1 cellular context compared by ENCODE assay signal in the genomic region with DNA sequence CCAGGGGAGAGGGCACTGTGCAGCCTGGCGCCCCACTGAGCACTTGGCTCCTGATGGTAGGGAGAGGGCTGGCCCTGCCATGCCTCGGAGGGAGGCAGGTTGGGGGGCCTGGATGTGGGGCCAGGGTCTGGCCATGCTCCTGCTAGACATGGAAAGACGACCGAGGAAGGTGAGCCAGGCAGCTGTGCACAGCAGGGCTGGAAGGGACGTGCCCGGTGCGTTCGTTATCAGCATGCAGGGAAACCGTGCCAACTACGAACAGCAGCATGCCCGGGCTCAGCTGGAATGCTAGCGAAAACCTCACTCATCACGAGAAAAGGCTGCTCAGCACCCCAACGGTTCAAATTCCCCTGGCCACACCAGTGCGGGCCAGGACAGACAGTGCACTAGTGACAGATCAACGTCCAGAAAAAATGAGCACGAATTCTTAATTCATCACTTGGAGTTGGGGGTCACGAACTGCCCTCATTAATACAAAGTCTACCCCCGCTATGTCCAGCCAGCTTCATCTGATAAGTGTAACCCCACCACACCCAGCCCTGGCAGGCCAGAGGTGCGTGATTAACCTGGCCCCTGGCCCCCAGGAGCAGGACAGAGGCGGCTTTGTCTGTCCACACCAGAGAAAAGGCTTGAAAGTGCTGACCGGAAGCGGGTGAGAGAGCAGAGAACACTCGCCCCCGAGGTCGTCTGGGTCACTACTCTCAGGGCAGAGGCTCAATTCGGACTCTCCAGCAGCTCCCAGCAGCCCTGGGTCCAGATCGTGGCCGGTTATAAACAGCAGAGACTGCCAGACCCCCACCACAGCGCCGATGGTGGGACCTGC.
TF ChIP-seq lines count a peak whose summit lies in the region.

No MANE protein-coding gene starts in this region.

TF ChIP-seq in HepG2, 621 proteins besides CTCF, POLR2A, EP300 and RAD21 (continued from another document and continues in another):
- TF ChIP-seq, protein P1, sequence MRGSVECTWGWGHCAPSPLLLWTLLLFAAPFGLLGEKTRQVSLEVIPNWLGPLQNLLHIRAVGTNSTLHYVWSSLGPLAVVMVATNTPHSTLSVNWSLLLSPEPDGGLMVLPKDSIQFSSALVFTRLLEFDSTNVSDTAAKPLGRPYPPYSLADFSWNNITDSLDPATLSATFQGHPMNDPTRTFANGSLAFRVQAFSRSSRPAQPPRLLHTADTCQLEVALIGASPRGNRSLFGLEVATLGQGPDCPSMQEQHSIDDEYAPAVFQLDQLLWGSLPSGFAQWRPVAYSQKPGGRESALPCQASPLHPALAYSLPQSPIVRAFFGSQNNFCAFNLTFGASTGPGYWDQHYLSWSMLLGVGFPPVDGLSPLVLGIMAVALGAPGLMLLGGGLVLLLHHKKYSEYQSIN (CRISPR knock-in tag; IDR thresholded peaks at IDR 0.05; ENCODE audit: borderline replicate concordance): no peak
- TF ChIP-seq SRY (CRISPR knock-in tag; IDR thresholded peaks at IDR 0.05) (no peak), RFX3 (CRISPR knock-in tag; IDR thresholded peaks at IDR 0.05) (no peak), ZNF850 (CRISPR knock-in tag; conservative IDR thresholded peaks at IDR 0.05) (no peak), PHB2 (IDR thresholded peaks at IDR 0.05; ENCODE audit: partially characterized antibody) (no peak), ZNF225 (CRISPR knock-in tag; IDR thresholded peaks at IDR 0.05) (no peak; the same call in 1 of the 2 replicates), ZNF44 (CRISPR knock-in tag; IDR thresholded peaks at IDR 0.05) (no peak), ONECUT2 (CRISPR knock-in tag; IDR thresholded peaks at IDR 0.05) (no peak), SAFB2 (CRISPR knock-in tag; IDR thresholded peaks at IDR 0.05; ENCODE audit: borderline replicate concordance, low read depth) (no peak), ZNF446 (CRISPR knock-in tag; IDR thresholded peaks at IDR 0.05) (no peak), TBX2 (CRISPR knock-in tag; IDR thresholded peaks at IDR 0.05; ENCODE audit: borderline replicate concordance) (peak; percentile 95), ZNF549 (CRISPR knock-in tag; IDR thresholded peaks at IDR 0.05) (no peak), ZNF605 (CRISPR knock-in tag; IDR thresholded peaks at IDR 0.05) (no peak; the same call in 1 of the 2 replicates), ZNF441 (CRISPR knock-in tag; IDR thresholded peaks at IDR 0.05; ENCODE audit: borderline replicate concordance) (no peak), TBL1XR1 (IDR thresholded peaks at IDR 0.05; ENCODE audit: borderline replicate concordance, low read length, partially characterized antibody) (peak; percentile 35), PRMT3 (CRISPR knock-in tag; IDR thresholded peaks at IDR 0.05; ENCODE audit: borderline replicate concordance, low read depth) (no peak), PLRG1 (conservative IDR thresholded peaks at IDR 0.05) (no peak), HMG20A (CRISPR knock-in tag; IDR thresholded peaks at IDR 0.05; ENCODE audit: borderline replicate concordance) (peak; percentile 75), ZKSCAN1 (IDR thresholded peaks at IDR 0.05; ENCODE audit: low read length) (no peak)
- TF ChIP-seq, protein P2, sequence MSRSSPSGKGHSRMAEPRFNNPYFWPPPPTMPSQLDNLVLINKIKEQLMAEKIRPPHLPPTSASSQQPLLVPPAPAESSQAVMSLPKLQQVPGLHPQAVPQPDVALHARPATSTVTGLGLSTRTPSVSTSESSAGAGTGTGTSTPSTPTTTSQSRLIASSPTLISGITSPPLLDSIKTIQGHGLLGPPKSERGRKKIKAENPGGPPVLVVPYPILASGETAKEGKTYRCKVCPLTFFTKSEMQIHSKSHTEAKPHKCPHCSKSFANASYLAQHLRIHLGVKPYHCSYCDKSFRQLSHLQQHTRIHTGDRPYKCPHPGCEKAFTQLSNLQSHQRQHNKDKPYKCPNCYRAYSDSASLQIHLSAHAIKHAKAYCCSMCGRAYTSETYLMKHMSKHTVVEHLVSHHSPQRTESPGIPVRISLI (CRISPR knock-in tag; IDR thresholded peaks at IDR 0.05; ENCODE audit: borderline replicate concordance): peak; percentile 56; the same call in 1 of the 2 replicates
- TF ChIP-seq, protein P3, sequence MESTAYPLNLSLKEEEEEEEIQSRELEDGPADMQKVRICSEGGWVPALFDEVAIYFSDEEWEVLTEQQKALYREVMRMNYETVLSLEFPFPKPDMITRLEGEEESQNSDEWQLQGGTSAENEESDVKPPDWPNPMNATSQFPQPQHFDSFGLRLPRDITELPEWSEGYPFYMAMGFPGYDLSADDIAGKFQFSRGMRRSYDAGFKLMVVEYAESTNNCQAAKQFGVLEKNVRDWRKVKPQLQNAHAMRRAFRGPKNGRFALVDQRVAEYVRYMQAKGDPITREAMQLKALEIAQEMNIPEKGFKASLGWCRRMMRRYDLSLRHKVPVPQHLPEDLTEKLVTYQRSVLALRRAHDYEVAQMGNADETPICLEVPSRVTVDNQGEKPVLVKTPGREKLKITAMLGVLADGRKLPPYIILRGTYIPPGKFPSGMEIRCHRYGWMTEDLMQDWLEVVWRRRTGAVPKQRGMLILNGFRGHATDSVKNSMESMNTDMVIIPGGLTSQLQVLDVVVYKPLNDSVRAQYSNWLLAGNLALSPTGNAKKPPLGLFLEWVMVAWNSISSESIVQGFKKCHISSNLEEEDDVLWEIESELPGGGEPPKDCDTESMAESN (CRISPR knock-in tag; conservative IDR thresholded peaks at IDR 0.05): peak; percentile 86; the same call in 1 of the 2 replicates
- TF ChIP-seq, protein P4, sequence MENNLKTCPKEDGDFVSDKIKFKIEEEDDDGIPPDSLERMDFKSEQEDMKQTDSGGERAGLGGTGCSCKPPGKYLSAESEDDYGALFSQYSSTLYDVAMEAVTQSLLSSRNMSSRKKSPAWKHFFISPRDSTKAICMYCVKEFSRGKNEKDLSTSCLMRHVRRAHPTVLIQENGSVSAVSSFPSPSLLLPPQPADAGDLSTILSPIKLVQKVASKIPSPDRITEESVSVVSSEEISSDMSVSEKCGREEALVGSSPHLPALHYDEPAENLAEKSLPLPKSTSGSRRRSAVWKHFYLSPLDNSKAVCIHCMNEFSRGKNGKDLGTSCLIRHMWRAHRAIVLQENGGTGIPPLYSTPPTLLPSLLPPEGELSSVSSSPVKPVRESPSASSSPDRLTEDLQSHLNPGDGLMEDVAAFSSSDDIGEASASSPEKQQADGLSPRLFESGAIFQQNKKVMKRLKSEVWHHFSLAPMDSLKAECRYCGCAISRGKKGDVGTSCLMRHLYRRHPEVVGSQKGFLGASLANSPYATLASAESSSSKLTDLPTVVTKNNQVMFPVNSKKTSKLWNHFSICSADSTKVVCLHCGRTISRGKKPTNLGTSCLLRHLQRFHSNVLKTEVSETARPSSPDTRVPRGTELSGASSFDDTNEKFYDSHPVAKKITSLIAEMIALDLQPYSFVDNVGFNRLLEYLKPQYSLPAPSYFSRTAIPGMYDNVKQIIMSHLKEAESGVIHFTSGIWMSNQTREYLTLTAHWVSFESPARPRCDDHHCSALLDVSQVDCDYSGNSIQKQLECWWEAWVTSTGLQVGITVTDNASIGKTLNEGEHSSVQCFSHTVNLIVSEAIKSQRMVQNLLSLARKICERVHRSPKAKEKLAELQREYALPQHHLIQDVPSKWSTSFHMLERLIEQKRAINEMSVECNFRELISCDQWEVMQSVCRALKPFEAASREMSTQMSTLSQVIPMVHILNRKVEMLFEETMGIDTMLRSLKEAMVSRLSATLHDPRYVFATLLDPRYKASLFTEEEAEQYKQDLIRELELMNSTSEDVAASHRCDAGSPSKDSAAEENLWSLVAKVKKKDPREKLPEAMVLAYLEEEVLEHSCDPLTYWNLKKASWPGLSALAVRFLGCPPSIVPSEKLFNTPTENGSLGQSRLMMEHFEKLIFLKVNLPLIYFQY (CRISPR knock-in tag; IDR thresholded peaks at IDR 0.05; ENCODE audit: borderline replicate concordance): peak; percentile 86
- TF ChIP-seq, protein P5, sequence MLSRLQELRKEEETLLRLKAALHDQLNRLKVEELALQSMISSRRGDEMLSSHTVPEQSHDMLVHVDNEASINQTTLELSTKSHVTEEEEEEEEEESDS (CRISPR knock-in tag; IDR thresholded peaks at IDR 0.05; ENCODE audit: borderline replicate concordance): 0 out of 2 replicates have a peak, but pooled peaks have one; percentile 53
- TF ChIP-seq, protein P6, sequence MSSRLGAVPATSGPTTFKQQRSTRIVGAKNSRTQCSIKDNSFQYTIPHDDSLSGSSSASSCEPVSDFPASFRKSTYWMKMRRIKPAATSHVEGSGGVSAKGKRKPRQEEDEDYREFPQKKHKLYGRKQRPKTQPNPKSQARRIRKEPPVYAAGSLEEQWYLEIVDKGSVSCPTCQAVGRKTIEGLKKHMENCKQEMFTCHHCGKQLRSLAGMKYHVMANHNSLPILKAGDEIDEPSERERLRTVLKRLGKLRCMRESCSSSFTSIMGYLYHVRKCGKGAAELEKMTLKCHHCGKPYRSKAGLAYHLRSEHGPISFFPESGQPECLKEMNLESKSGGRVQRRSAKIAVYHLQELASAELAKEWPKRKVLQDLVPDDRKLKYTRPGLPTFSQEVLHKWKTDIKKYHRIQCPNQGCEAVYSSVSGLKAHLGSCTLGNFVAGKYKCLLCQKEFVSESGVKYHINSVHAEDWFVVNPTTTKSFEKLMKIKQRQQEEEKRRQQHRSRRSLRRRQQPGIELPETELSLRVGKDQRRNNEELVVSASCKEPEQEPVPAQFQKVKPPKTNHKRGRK (CRISPR knock-in tag; IDR thresholded peaks at IDR 0.05): no peak
- TF ChIP-seq, protein P7, sequence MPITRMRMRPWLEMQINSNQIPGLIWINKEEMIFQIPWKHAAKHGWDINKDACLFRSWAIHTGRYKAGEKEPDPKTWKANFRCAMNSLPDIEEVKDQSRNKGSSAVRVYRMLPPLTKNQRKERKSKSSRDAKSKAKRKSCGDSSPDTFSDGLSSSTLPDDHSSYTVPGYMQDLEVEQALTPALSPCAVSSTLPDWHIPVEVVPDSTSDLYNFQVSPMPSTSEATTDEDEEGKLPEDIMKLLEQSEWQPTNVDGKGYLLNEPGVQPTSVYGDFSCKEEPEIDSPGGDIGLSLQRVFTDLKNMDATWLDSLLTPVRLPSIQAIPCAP (CRISPR knock-in tag; IDR thresholded peaks at IDR 0.05; ENCODE audit: low read depth): no peak
- TF ChIP-seq, protein P8, sequence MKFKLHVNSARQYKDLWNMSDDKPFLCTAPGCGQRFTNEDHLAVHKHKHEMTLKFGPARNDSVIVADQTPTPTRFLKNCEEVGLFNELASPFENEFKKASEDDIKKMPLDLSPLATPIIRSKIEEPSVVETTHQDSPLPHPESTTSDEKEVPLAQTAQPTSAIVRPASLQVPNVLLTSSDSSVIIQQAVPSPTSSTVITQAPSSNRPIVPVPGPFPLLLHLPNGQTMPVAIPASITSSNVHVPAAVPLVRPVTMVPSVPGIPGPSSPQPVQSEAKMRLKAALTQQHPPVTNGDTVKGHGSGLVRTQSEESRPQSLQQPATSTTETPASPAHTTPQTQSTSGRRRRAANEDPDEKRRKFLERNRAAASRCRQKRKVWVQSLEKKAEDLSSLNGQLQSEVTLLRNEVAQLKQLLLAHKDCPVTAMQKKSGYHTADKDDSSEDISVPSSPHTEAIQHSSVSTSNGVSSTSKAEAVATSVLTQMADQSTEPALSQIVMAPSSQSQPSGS (CRISPR knock-in tag; IDR thresholded peaks at IDR 0.05): no peak
- TF ChIP-seq, protein P9, sequence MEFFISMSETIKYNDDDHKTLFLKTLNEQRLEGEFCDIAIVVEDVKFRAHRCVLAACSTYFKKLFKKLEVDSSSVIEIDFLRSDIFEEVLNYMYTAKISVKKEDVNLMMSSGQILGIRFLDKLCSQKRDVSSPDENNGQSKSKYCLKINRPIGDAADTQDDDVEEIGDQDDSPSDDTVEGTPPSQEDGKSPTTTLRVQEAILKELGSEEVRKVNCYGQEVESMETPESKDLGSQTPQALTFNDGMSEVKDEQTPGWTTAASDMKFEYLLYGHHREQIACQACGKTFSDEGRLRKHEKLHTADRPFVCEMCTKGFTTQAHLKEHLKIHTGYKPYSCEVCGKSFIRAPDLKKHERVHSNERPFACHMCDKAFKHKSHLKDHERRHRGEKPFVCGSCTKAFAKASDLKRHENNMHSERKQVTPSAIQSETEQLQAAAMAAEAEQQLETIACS (CRISPR knock-in tag; IDR thresholded peaks at IDR 0.05): no peak
- TF ChIP-seq, protein P10, sequence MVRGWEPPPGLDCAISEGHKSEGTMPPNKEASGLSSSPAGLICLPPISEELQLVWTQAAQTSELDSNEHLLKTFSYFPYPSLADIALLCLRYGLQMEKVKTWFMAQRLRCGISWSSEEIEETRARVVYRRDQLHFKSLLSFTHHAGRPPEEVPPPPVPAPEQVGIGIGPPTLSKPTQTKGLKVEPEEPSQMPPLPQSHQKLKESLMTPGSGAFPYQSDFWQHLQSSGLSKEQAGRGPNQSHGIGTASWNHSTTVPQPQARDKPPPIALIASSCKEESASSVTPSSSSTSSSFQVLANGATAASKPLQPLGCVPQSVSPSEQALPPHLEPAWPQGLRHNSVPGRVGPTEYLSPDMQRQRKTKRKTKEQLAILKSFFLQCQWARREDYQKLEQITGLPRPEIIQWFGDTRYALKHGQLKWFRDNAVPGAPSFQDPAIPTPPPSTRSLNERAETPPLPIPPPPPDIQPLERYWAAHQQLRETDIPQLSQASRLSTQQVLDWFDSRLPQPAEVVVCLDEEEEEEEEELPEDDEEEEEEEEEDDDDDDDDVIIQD (CRISPR knock-in tag; IDR thresholded peaks at IDR 0.05; ENCODE audit: low read depth): no peak; the same call in 1 of the 2 replicates
- TF ChIP-seq, protein P11, sequence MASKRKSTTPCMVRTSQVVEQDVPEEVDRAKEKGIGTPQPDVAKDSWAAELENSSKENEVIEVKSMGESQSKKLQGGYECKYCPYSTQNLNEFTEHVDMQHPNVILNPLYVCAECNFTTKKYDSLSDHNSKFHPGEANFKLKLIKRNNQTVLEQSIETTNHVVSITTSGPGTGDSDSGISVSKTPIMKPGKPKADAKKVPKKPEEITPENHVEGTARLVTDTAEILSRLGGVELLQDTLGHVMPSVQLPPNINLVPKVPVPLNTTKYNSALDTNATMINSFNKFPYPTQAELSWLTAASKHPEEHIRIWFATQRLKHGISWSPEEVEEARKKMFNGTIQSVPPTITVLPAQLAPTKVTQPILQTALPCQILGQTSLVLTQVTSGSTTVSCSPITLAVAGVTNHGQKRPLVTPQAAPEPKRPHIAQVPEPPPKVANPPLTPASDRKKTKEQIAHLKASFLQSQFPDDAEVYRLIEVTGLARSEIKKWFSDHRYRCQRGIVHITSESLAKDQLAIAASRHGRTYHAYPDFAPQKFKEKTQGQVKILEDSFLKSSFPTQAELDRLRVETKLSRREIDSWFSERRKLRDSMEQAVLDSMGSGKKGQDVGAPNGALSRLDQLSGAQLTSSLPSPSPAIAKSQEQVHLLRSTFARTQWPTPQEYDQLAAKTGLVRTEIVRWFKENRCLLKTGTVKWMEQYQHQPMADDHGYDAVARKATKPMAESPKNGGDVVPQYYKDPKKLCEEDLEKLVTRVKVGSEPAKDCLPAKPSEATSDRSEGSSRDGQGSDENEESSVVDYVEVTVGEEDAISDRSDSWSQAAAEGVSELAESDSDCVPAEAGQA (IDR thresholded peaks at IDR 0.05; ENCODE audit: low read depth): no peak
- TF ChIP-seq, protein P11 (CRISPR knock-in tag; IDR thresholded peaks at IDR 0.05; ENCODE audit: borderline replicate concordance): no peak
